In genomic region chr5:138054863-138055558, GRCh38 we compare ENCODE assay signal across 1 cellular context.
TF ChIP-seq lines count a peak whose summit lies in the region.

No MANE protein-coding gene starts in this region.

TF ChIP-seq in GM23338, 12 proteins besides CTCF, POLR2A, EP300 and RAD21:
- TF ChIP-seq CREB1 (CRISPR knock-in tag; IDR thresholded peaks at IDR 0.05; ENCODE audit: low read depth) (0 out of 2 replicates have a peak, but pooled peaks have one; percentile 8), JUNB (IDR thresholded peaks at IDR 0.05; ENCODE audit: unreplicated experiment) (no peak)
TF ChIP-seq in GM23338: peak in this region for 1.
